ENCODE assay signal across 2 cellular contexts in genomic region chr11:119100960-119101349, GRCh38.
TF ChIP-seq lines count a peak whose summit lies in the region.

No MANE protein-coding gene starts in this region.

TF ChIP-seq in SK-N-SH, 30 proteins besides CTCF, POLR2A, EP300 and RAD21 (continued from another document):
- TF ChIP-seq USF2 (IDR thresholded peaks at IDR 0.05; ENCODE audit: borderline replicate concordance, low read depth, low read length) (no peak), PBX3 (IDR thresholded peaks at IDR 0.05) (no peak), REST (IDR thresholded peaks at IDR 0.05; ENCODE audit: low read depth, low read length) (no peak), MXI1 (IDR thresholded peaks at IDR 0.05; ENCODE audit: low read depth, low read length) (no peak), SMC3 (IDR thresholded peaks at IDR 0.05; ENCODE audit: low read depth, low read length) (no peak), FOXJ3 (CRISPR knock-in tag; IDR thresholded peaks at IDR 0.05) (no peak), MAX (IDR thresholded peaks at IDR 0.05; ENCODE audit: low read depth) (no peak), TEAD4 (IDR thresholded peaks at IDR 0.05; ENCODE audit: borderline replicate concordance, insufficient read depth) (no peak), EZH2phosphoT487 (IDR thresholded peaks at IDR 0.05; ENCODE audit: borderline replicate concordance, low read depth) (no peak)

TF ChIP-seq in SK-N-SH treated with all-trans-retinoic acid at 6 μM for 48 hours, 23 proteins besides CTCF, POLR2A, EP300 and RAD21:
- TF ChIP-seq CSRNP3 (CRISPR knock-in tag; IDR thresholded peaks at IDR 0.05) (no peak), TCF4 (CRISPR knock-in tag; IDR thresholded peaks at IDR 0.05; ENCODE audit: borderline replicate concordance) (no peak), ZNF8 (CRISPR knock-in tag; IDR thresholded peaks at IDR 0.05) (no peak), TOX (CRISPR knock-in tag; IDR thresholded peaks at IDR 0.05; ENCODE audit: borderline replicate concordance) (no peak), ESRRG (CRISPR knock-in tag; IDR thresholded peaks at IDR 0.05) (no peak), GLIS3 (CRISPR knock-in tag; IDR thresholded peaks at IDR 0.05) (no peak), ARNTL (CRISPR knock-in tag; IDR thresholded peaks at IDR 0.05; ENCODE audit: borderline replicate concordance, low read depth) (no peak), BACH2 (CRISPR knock-in tag; IDR thresholded peaks at IDR 0.05; ENCODE audit: borderline replicate concordance) (no peak), PATZ1 (CRISPR knock-in tag; IDR thresholded peaks at IDR 0.05; ENCODE audit: borderline replicate concordance) (no peak), SNAI2 (CRISPR knock-in tag; IDR thresholded peaks at IDR 0.05) (no peak), POU6F1 (CRISPR knock-in tag; IDR thresholded peaks at IDR 0.05; ENCODE audit: borderline replicate concordance, low read depth) (no peak), ZFP30 (CRISPR knock-in tag; IDR thresholded peaks at IDR 0.05) (no peak), RARB (CRISPR knock-in tag; IDR thresholded peaks at IDR 0.05) (no peak), OSR1 (CRISPR knock-in tag; IDR thresholded peaks at IDR 0.05) (no peak), ZNF565 (CRISPR knock-in tag; conservative IDR thresholded peaks at IDR 0.05; ENCODE audit: low read depth) (no peak), TSHZ2 (CRISPR knock-in tag; IDR thresholded peaks at IDR 0.05) (no peak)
